Comparison of ENCODE assay signal across 8 cellular contexts in genomic region chr9:84697494-84698114, GRCh38. TPM values are rescaled to one million over a fixed set of nuclear protein-coding genes. Genes with fewer than 3 reads are reported as not detected.
DNase-seq lines count a peak whose midpoint lies in the region; FAIRE-seq and TF ChIP-seq lines count a peak whose summit lies in the region.

No MANE protein-coding gene starts in this region.

- no peak overlapping the region for H3K4ac ChIP-seq in H1 (replicated peaks; ENCODE audit: insufficient read length, low read depth, low read length)

- no peak overlapping the region for H3K4me2 ChIP-seq in KMS-11
- no peak overlapping the region for H3K4me2 ChIP-seq in H1 (ENCODE audit: insufficient read depth in 1 of 2, low read depth in 2 of 2, low read length in 2 of 2)

- no peaks in the 10 kb centered on the region for H3K79me1 ChIP-seq in H1 (ENCODE audit: low read depth, low read length)

- H3K27ac ChIP-seq in A673 (ENCODE audit: low read depth, low read length, poor library complexity, severe bottlenecking) = no peak overlapping the region
- no peak overlapping the region for H3K27ac ChIP-seq in KMS-11
- H3K27ac ChIP-seq in VCaP = no peak overlapping the region
- H3K27ac ChIP-seq in H1 (ENCODE audit: low read depth, low read length) = no peak overlapping the region

- TF ChIP-seq CTCF in A673 (conservative IDR thresholded peaks at IDR 0.05; ENCODE audit: low read depth, low read length) (peak; percentile 63), GM13977 (IDR thresholded peaks at IDR 0.05; ENCODE audit: extremely low read depth, insufficient read depth, missing control alignments) (peak; percentile 93), KMS-11 (conservative IDR thresholded peaks at IDR 0.05; ENCODE audit: low read depth, low read length) (peak; percentile 81), VCaP (conservative IDR thresholded peaks at IDR 0.05) (peak; percentile 83), H1 (IDR thresholded peaks at IDR 0.05; ENCODE audit: control extremely low read depth in 1 of 3, insufficient read depth in 1 of 3, low read depth in 1 of 3, low read length in 3 of 3) (peak; percentile 90 to 95 (median 90))

- in situ Hi-C loops in GM13977 (cut with MboI; ENCODE audit: low pct_unique_long_range_greater_than_20kb, low sequenced_read_pairs, unreplicated experiment) = loop anchor here (10.0 to 25.0 kb wide), 3 partner anchors 87 to 440 kb away; no protein-coding TSS in a partner anchor

- no peak overlapping the region for H2BK15ac ChIP-seq in H1 (ENCODE audit: low read length)

- H3K18ac ChIP-seq in H1 (ENCODE audit: extremely low read depth, low read length) = no peak overlapping the region

- H3K36me3 ChIP-seq in A673 (ENCODE audit: insufficient read depth, low read length, poor library complexity, severe bottlenecking) (no peaks in the 10 kb centered on the region), KMS-11 (ENCODE audit: insufficient read depth) (no peaks in the 10 kb centered on the region), H1 (ENCODE audit: control insufficient read depth in 2 of 4, insufficient read depth in 4 of 4, low read length in 3 of 4) (no peaks in the 10 kb centered on the region)

- BruUV-seq in A673 (replicated peaks; lab: Mats Ljungman, UMichigan) = no TSS peak

- CTCF ChIA-PET in A673 (lab: Charles Lee) (interaction anchor here (0.6 to 0.8 kb wide), 2 partner anchors 254 to 912 kb away, joined by 3 to 8 read pairs; no protein-coding TSS in a partner anchor), H1 (lab: Charles Lee; ENCODE audit: partially characterized antibody) (interaction anchor here (0.6 to 5.9 kb wide), 54 partner anchors 8 to 566 kb away, joined by 3 to 84 read pairs (median 4); no protein-coding TSS in a partner anchor)

- POLR2A ChIA-PET in A673 (lab: Charles Lee; ENCODE audit: low non-redundant PET) (no interaction called here), H1 (lab: Charles Lee; ENCODE audit: partially characterized antibody) (no interaction called here)

- no peak overlapping the region for H4K91ac ChIP-seq in H1 (replicated peaks; ENCODE audit: insufficient read length, low read length)

- H3K9ac ChIP-seq in KMS-11 = no peak overlapping the region
- H3K9ac ChIP-seq in H1 (replicated peaks in 1 of 4; ENCODE audit: extremely low read depth in 1 of 4, low read depth in 3 of 4, low read length in 3 of 4) = no peak overlapping the region

- intact Hi-C loops in A673 (cut with micrococcal nuclease; ENCODE audit: unreplicated experiment) = no loop called here

- no peak overlapping the region for H2BK120ac ChIP-seq in H1 (replicated peaks; ENCODE audit: low read depth, low read length)

- H2AK5ac ChIP-seq in H1 (ENCODE audit: low read depth, low read length) = no peak overlapping the region

- no peak overlapping the region for H4K5ac ChIP-seq in H1 (ENCODE audit: insufficient read length, low read depth, low read length)

- H3K9me3 ChIP-seq in A673 (ENCODE audit: low read depth, low read length, poor library complexity, severe bottlenecking) (no peaks in the 10 kb centered on the region), H1 (ENCODE audit: insufficient read depth in 2 of 2, low read depth in 1 of 2, low read length in 1 of 2) (no peaks in the 10 kb centered on the region)

- peak; percentile 54 for DNase-seq in A673 (ENCODE audit: low spot score)
- DNase-seq in GM13977 (ENCODE audit: low spot score) = peak; percentile 55
- peak; percentile 80 to 90 for DNase-seq in H1 (ENCODE audit: low read depth in 1 of 2, low spot score in 2 of 2)
- DNase-seq in medulla oblongata (ENCODE audit: extremely low spot score) = peak; percentile 71
- peak; percentile 33 for DNase-seq in stromal cell of bone marrow (ENCODE audit: low read depth)
- no peak for DNase-seq in inferior parietal cortex (ENCODE audit: extremely low spot score)

- peak; percentile 95 to 97 for TF ChIP-seq RAD21 in H1 (IDR thresholded peaks at IDR 0.05 in 1 of 2, conservative IDR thresholded peaks at IDR 0.05 in 1 of 2; ENCODE audit: low read depth in 2 of 2, low read length in 2 of 2)

- H3K56ac ChIP-seq in H1 (replicated peaks; ENCODE audit: insufficient read length, low read depth, low read length) = no peak overlapping the region

- H3K79me2 ChIP-seq in KMS-11 (ENCODE audit: insufficient read depth, low read depth) = no peaks in the 10 kb centered on the region
- no peaks in the 10 kb centered on the region for H3K79me2 ChIP-seq in H1 (ENCODE audit: control insufficient read depth in 1 of 2, insufficient read depth in 2 of 2, low read length in 2 of 2)

- H2AFZ ChIP-seq in KMS-11 (ENCODE audit: low read depth) (0 out of 2 replicates have a peak overlapping the region, but pooled peaks have one; percentile 15), H1 (ENCODE audit: low read length) (no peak overlapping the region)

- 39% methylated on average over 4 of the region's 5 CpGs; no CpG with 5 or more reads in 1 of the 2 experiments for WGBS in H1 (ENCODE audit: extremely low coverage in 1 of 2, insufficient coverage in 1 of 2, insufficient read length in 1 of 2, insufficient replicate concordance in 2 of 2, low coverage in 1 of 2, low lambda C conversion rate in 2 of 2, missing lambda C conversion rate in 1 of 2), 2 experiments

- no peak overlapping the region for H4K8ac ChIP-seq in H1 (ENCODE audit: extremely low read depth, insufficient read depth, low read length)

- no peaks in the 10 kb centered on the region for H3K4me1 ChIP-seq in A673 (ENCODE audit: insufficient read depth, low read length, poor library complexity, severe bottlenecking)
- peaks cover 50% of the 10 kb centered on the region for H3K4me1 ChIP-seq in KMS-11 (ENCODE audit: low read depth, poor library complexity, severe bottlenecking)
- H3K4me1 ChIP-seq in H1 (replicated peaks in 1 of 4; ENCODE audit: control insufficient read depth in 3 of 4, insufficient read depth in 4 of 4, low read length in 3 of 4) = peaks cover 0 to 6% (median 0%) of the 10 kb centered on the region in 4 experiments; a peak in 4 of 7 replicates

- TF ChIP-seq POLR2A in H1 (IDR thresholded peaks at IDR 0.05; ENCODE audit: control extremely low read depth in 1 of 2, low read depth in 2 of 2, low read length in 2 of 2) = no peak

- H4K20me1 ChIP-seq in KMS-11 (ENCODE audit: insufficient read depth) (no peaks in the 10 kb centered on the region), H1 (replicated peaks in 1 of 2; ENCODE audit: control insufficient read depth in 1 of 2, insufficient read depth in 2 of 2, low read length in 2 of 2) (no peaks in the 10 kb centered on the region)

- no peak overlapping the region; the same call in 1 of the 2 replicates for H2BK20ac ChIP-seq in H1 (ENCODE audit: low read length)

- FAIRE-seq in H1 (lab: Jason Lieb, UNC) = peak; percentile 73

- no peak overlapping the region for H3K23ac ChIP-seq in H1 (ENCODE audit: insufficient read length)

- no peak overlapping the region for H2BK12ac ChIP-seq in H1 (ENCODE audit: low read depth, low read length)

- H3K4me3 ChIP-seq in A673 (ENCODE audit: low read depth, low read length, poor library complexity, severe bottlenecking) (no peak overlapping the region), KMS-11 (IDR thresholded peaks at IDR 0.05; ENCODE audit: insufficient read depth, low read depth, low read length) (no peak overlapping the region), H1 (ENCODE audit: extremely low read depth in 1 of 4, insufficient read depth in 2 of 4, low read depth in 3 of 4, low read length in 4 of 4) (no peak overlapping the region)

- H3K23me2 ChIP-seq in H1 (ENCODE audit: low read depth, low read length) = no peaks in the 10 kb centered on the region

- H2BK5ac ChIP-seq in H1 (ENCODE audit: low read depth, low read length) = no peak overlapping the region

- TF ChIP-seq EP300 in H1 (IDR thresholded peaks at IDR 0.05; ENCODE audit: borderline replicate concordance in 1 of 2, low read depth in 2 of 2, low read length in 2 of 2) = no peak; a peak in 1 of 3 replicates

- H3K27me3 ChIP-seq in A673 (replicated peaks; ENCODE audit: insufficient read depth, low read depth, low read length, poor library complexity) = peaks cover 5% of the 10 kb centered on the region
- H3K27me3 ChIP-seq in KMS-11 (ENCODE audit: insufficient read depth, low read depth) = no peaks in the 10 kb centered on the region
- no peaks in the 10 kb centered on the region for H3K27me3 ChIP-seq in H1 (replicated peaks in 1 of 4; ENCODE audit: control insufficient read depth in 3 of 4, extremely low read depth in 1 of 4, insufficient read depth in 3 of 4, low read length in 3 of 4)

- no peak overlapping the region for H3K14ac ChIP-seq in H1 (ENCODE audit: insufficient read length)

TF ChIP-seq in H1, 55 proteins besides CTCF, POLR2A, EP300 and RAD21:
- TF ChIP-seq JUND (IDR thresholded peaks at IDR 0.05; ENCODE audit: low read length) (0 out of 2 replicates have a peak, but pooled peaks have one; percentile 19), TCF12 (IDR thresholded peaks at IDR 0.05; ENCODE audit: low read depth, low read length) (no peak), SP4 (IDR thresholded peaks at IDR 0.05; ENCODE audit: low read length) (no peak), HDAC2 (IDR thresholded peaks at IDR 0.05; ENCODE audit: borderline replicate concordance in 1 of 2, low read depth in 2 of 2, low read length in 2 of 2) (0 out of 4 replicates have a peak, but pooled peaks of 1 of the 2 experiments have one; percentile 37), RFX5 (IDR thresholded peaks at IDR 0.05; ENCODE audit: borderline replicate concordance, low read depth, low read length) (no peak), HDAC6 (IDR thresholded peaks at IDR 0.05; ENCODE audit: low read depth, low read length) (no peak), MAFK (IDR thresholded peaks at IDR 0.05; ENCODE audit: low read depth, low read length) (no peak)
- TF ChIP-seq, protein P1, sequence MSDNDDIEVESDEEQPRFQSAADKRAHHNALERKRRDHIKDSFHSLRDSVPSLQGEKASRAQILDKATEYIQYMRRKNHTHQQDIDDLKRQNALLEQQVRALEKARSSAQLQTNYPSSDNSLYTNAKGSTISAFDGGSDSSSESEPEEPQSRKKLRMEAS (IDR thresholded peaks at IDR 0.05) = peak; percentile 79; the same call in 1 of the 2 replicates

RNA-seq across cellular contexts. Expression of gene NTRK2, which starts 28.1 kb away (rescaled TPM):
- 0.04 and 0.06 TPM in 2 replicates for total RNA-seq in A673 (2021)
- total RNA-seq in H1 (2021; fragmentation: NEBNext Ultra II Directional; extraction: Animal tissue kit (Norgen Biotek cat#: 25700)) = 0.04 and 0.08 TPM in 2 replicates
- 0.03 TPM in 2 replicates for polyA plus RNA-seq in H1 (2011; rRNA removed)
- 0.03 TPM for polyA plus RNA-seq in H1 (2011; cell fraction: cytosol; rRNA removed)
- polyA plus RNA-seq in H1 (2011; cell fraction: nucleus; rRNA removed) = 0.07 TPM
- 0.03 to 0.08 TPM in 2 of 4 replicates, not detected in the others for polyA plus RNA-seq in H1 (2012, experiment 1 of 2)
- not detected for polyA plus RNA-seq in H1 (2012, experiment 2 of 2)
- 0.08 TPM for polyA plus RNA-seq in H1 (2013, experiment 1 of 2)
- polyA plus RNA-seq in H1 (2013, experiment 2 of 2) = 0.06 TPM
- polyA minus RNA-seq in H1 (2011; rRNA and poly(A)+ RNA removed) = 0.03 and 0.05 TPM in 2 replicates
- polyA minus RNA-seq in H1 (2011; cell fraction: cytosol; rRNA and poly(A)+ RNA removed) = not detected
- 0.30 TPM for polyA minus RNA-seq in H1 (2011; cell fraction: nucleus; rRNA and poly(A)+ RNA removed)
